Comparison of ENCODE assay signal across 8 cellular contexts in the genomic region with DNA sequence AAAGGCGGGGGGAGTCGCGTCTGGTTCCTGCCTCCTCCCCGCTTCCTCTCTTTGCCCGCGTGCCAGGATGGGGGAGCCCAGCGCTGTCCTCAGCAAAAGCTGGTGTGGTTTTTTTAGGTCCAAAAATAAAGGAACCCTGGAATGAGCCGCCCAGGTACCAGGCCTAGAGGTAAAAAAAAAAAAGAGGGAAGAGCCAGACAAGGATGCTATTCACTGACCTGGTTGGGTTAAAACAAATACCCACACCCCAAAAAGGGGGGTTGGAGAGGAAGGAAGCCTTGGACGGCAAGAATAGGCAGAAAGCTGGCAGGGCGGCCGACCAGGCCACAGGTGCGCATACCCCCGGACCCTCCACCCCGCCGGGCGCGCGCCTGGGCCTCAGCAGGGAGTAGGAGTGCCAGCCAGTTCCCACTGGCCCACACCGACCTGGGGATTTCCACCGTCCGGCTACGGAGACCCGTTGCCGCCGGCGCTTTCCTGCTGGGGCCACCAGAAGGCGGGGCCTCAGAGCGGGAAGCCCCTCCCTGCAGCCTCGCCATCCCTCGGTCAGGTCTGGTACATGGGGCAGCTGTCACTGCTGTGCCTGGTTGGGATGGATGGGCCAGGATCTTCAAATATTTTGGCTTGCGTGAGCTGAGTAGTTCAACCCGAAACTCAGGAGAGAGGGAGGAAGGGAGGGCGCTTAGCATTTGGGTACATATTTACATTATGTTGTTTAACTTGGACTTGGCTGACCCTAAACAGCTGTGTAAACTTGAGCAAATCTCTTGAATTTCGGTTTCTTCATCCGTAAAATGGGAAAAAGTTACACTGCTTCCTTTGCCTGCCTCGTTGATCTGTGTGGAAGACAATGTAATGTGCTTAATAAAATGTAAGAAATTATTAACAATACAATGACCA. TPM values are rescaled to one million over a fixed set of nuclear protein-coding genes. Genes with fewer than 3 reads are reported as not detected.
DNase-seq lines count a peak whose midpoint lies in the region; ATAC-seq and TF ChIP-seq lines count a peak whose summit lies in the region.

No MANE protein-coding gene starts in this region.

- DNase-seq in Jurkat, Clone E6-1 (ENCODE audit: low read depth, low spot score) = no peak
- DNase-seq in RWPE1 (ENCODE audit: low spot score) = peak; percentile 72
- peak; percentile 72 for DNase-seq in activated gamma-delta T cell treated with anti-CD3 and anti-CD28 coated beads, Interleukin-2, amount 50 U/mL, for 16 hours (ENCODE audit: low read depth)
- peak; percentile 69 for DNase-seq in omental fat pad (ENCODE audit: low spot score)
- DNase-seq in tibial artery = peak; percentile 83 to 93

- TF ChIP-seq POLR2A in gastroesophageal sphincter (IDR thresholded peaks at IDR 0.05) = peak; percentile 35 to 36

- TF ChIP-seq EP300 in gastroesophageal sphincter (IDR thresholded peaks at IDR 0.05) = no peak

- H3K36me3 ChIP-seq in DOHH2 (ENCODE audit: control insufficient read depth, low read length) (no peaks in the 10 kb centered on the region), gastroesophageal sphincter (no peaks in the 10 kb centered on the region), tibial artery (no peaks in the 10 kb centered on the region)

- no peaks in the 10 kb centered on the region for H3K9me3 ChIP-seq in DOHH2 (ENCODE audit: control insufficient read depth, insufficient read depth, low read length)
- no peaks in the 10 kb centered on the region for H3K9me3 ChIP-seq in gastroesophageal sphincter
- no peaks in the 10 kb centered on the region for H3K9me3 ChIP-seq in tibial artery

- intact Hi-C loops in tibial artery (cut with DNase I; ENCODE audit: low total_unique reads) = no loop called here

- H3K27me3 ChIP-seq in DOHH2 (ENCODE audit: control insufficient read depth, low read length) (no peaks in the 10 kb centered on the region), gastroesophageal sphincter (no peaks in the 10 kb centered on the region), tibial artery (no peaks in the 10 kb centered on the region)

- H3F3A ChIP-seq in DOHH2 (ENCODE audit: control insufficient read depth, insufficient read depth) = peaks cover 28% of the 10 kb centered on the region

- H3K27ac ChIP-seq in DOHH2 (ENCODE audit: low read depth, low read length) = peak overlapping the region; percentile 73
- H3K27ac ChIP-seq in RWPE1 = peak overlapping the region; percentile 100
- H3K27ac ChIP-seq in gastroesophageal sphincter = peak overlapping the region; percentile 95 to 100 (median 100)
- H3K27ac ChIP-seq in tibial artery = peak overlapping the region; percentile 97 to 99

- TF ChIP-seq CTCF in DOHH2 (IDR thresholded peaks at IDR 0.05; ENCODE audit: low read depth, low read length, poor library complexity, severe bottlenecking) (no peak), RWPE1 (conservative IDR thresholded peaks at IDR 0.05; ENCODE audit: low read depth) (no peak), gastroesophageal sphincter (IDR thresholded peaks at IDR 0.05) (peak in 1 of 4 experiments; percentile 26), omental fat pad (IDR thresholded peaks at IDR 0.05) (no peak), tibial artery (IDR thresholded peaks at IDR 0.05) (no peak)

- no peaks in the 10 kb centered on the region for H3K9me2 ChIP-seq in DOHH2 (replicated peaks; ENCODE audit: control insufficient read depth, low read length)

- WGBS in gastroesophageal sphincter (ENCODE audit: low coverage in 1 of 2), 2 donors = 1 to 2% methylated on average over 11 to 16 of the region's 36 CpGs

- ATAC-seq in GM21717 (IDR thresholded peaks at IDR 0.05; ENCODE audit: unreplicated experiment) (peak; percentile 67), gastroesophageal sphincter (peak; percentile 60), omental fat pad (ENCODE audit: low FRiP score) (peak; percentile 69)

- H3K4me1 ChIP-seq in DOHH2 (ENCODE audit: control insufficient read depth, low read length) (peaks cover 66% of the 10 kb centered on the region), gastroesophageal sphincter (peaks cover 28 to 98% (median 60%) of the 10 kb centered on the region in 3 donors), tibial artery (peaks cover 0 to 80% (median 72%) of the 10 kb centered on the region in 4 donors)

- H4K20me1 ChIP-seq in DOHH2 (ENCODE audit: control insufficient read depth, insufficient read depth, low read depth, low read length) = no peaks in the 10 kb centered on the region

- H3K4me3 ChIP-seq in DOHH2 (ENCODE audit: low read length) = peak overlapping the region; percentile 79
- peak overlapping the region; percentile 79 for H3K4me3 ChIP-seq in Jurkat, Clone E6-1 (ENCODE audit: low read length)
- peak overlapping the region; percentile 64 to 66 for H3K4me3 ChIP-seq in gastroesophageal sphincter
- H3K4me3 ChIP-seq in tibial artery = peak overlapping the region; percentile 58 to 61

- peak overlapping the region; percentile 81 for H3K4me2 ChIP-seq in DOHH2 (ENCODE audit: low read length)

- peaks cover 7% of the 10 kb centered on the region; the same call in 1 of the 2 replicates for H3K79me2 ChIP-seq in DOHH2 (ENCODE audit: control insufficient read depth, low read length)

- POLR2A ChIA-PET in RWPE1 (lab: Yijun Ruan, JAX; ENCODE audit: low non-redundant PET) = interaction anchor here (1.1 kb wide), 1 partner anchor 11 kb away, joined by 4 read pairs; no protein-coding TSS in a partner anchor

- CTCF ChIA-PET in RWPE1 (lab: Yijun Ruan, JAX) = interaction anchor here (0.7 to 1.2 kb wide), 3 partner anchors 26 to 121 kb away, joined by 3 to 6 read pairs (median 6); no protein-coding TSS in a partner anchor

RNA-seq across cellular contexts. Expression of a gene that starts 5.4 kb away (rescaled TPM):
- polyA plus RNA-seq in Jurkat, Clone E6-1 (2012; ENCODE audit: insufficient read depth, insufficient read length) = 16.3 TPM
- total RNA-seq in gastroesophageal sphincter = 10 to 100 TPM; 53.7 to 75.6 (median 59.9) TPM
- total RNA-seq in omental fat pad = 10 to 100 TPM; 31.1 to 70.0 (median 34.4) TPM
